In the genomic region with DNA sequence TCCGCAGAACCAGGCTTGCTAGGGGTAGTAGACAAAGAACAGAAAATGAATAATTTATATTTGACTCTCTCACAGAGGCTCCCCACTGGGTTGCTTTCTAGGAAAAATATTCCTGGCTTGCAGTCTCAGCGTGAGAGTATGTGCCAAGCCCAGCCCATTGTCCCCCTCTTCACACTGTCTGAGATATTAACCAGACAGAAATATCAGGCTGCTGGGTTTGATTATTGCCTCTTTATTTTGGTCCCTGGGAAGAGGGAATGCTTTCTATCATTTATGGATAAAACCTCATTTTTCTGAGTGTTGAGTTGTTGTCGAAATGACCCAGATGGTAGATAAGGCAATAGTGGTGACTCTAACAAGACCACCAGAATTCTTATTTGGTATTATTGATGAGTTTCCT, we compare ENCODE assay signal across 18 cellular contexts.
A peak's percentile ranks its signal among the peaks of the same experiment; 100 is the strongest.
DNase-seq lines count a peak whose midpoint lies in the region; ATAC-seq and TF ChIP-seq lines count a peak whose summit lies in the region.
"Had no signal": no experiment of that assay in that cellular context is flagged by ENCODE, and none has a peak within 500 bp of the region (broad histone marks: within the 10 kb centered on the region; RNA-seq: fewer than 3 reads in every experiment).

No MANE protein-coding gene starts in this region.

- no peak overlapping the region for H3K27ac ChIP-seq in SK-N-SH (ENCODE audit: low read depth in 2 of 2, low read length in 1 of 2)
- H3K27ac ChIP-seq in neural progenitor cell, result no peak overlapping the region
- no peak overlapping the region for H3K27ac ChIP-seq in Peyer's patch
- H3K27ac ChIP-seq: HL-60, SJCRH30 had no signal

- no peak for TF ChIP-seq CTCF in SK-N-SH (IDR thresholded peaks at IDR 0.05)
- TF ChIP-seq CTCF in fibroblast of villous mesenchyme (IDR thresholded peaks at IDR 0.05; ENCODE audit: insufficient read depth, low read depth, low read length), result no peak
- TF ChIP-seq CTCF in neural progenitor cell (IDR thresholded peaks at IDR 0.05), result no peak
- TF ChIP-seq CTCF in Peyer's patch (IDR thresholded peaks at IDR 0.05), result no peak

- no peak overlapping the region for H3K4me2 ChIP-seq in SK-N-SH
- H3K4me2 ChIP-seq in neural progenitor cell, result no peak overlapping the region

- no peaks in the 10 kb centered on the region for H3K27me3 Mint-ChIP-seq in neural progenitor cell (ENCODE audit: insufficient read depth, low read depth)
- H3K27me3 Mint-ChIP-seq: CD4-positive, alpha-beta memory T cell; T-cell had no signal

- H3K9me3 Mint-ChIP-seq in neural progenitor cell, result no peaks in the 10 kb centered on the region
- H3K9me3 Mint-ChIP-seq: T-cell had no signal

- POLR2A ChIA-PET in SK-N-SH (lab: Yijun Ruan, JAX), result no interaction called here

- H4K20me1 ChIP-seq in SK-N-SH (ENCODE audit: insufficient read depth), result no peaks in the 10 kb centered on the region
- H4K20me1 ChIP-seq in neural progenitor cell (ENCODE audit: low read depth), result no peaks in the 10 kb centered on the region

- H3K4me1 ChIP-seq in SK-N-SH (ENCODE audit: control insufficient read depth in 1 of 2, insufficient read depth in 2 of 2, low read depth in 1 of 2, low read length in 1 of 2), result peaks cover 0 to 8% of the 10 kb centered on the region in 2 experiments; a peak in 1 of 4 replicates
- H3K4me1 ChIP-seq in neural progenitor cell, result peaks cover 7% of the 10 kb centered on the region
- no peaks in the 10 kb centered on the region for H3K4me1 ChIP-seq in Peyer's patch
- H3K4me1 ChIP-seq: BE2C had no signal

- H3K9ac ChIP-seq in SK-N-SH, result no peak overlapping the region
- H3K9ac ChIP-seq in neural progenitor cell, result no peak overlapping the region

- CTCF ChIA-PET in SK-N-SH (lab: Yijun Ruan, JAX), result no interaction called here

- intact Hi-C loops in Right ventricle myocardium superior (cut with DNase I), result no loop called here
- intact Hi-C loops in cardiac septum (cut with DNase I), result no loop called here

- H3K9me3 ChIP-seq in SK-N-SH (no peaks in the 10 kb centered on the region), neural progenitor cell (ENCODE audit: low read depth) (no peaks in the 10 kb centered on the region), Peyer's patch (no peaks in the 10 kb centered on the region)
- H3K9me3 ChIP-seq: BE2C, SJCRH30 had no signal

- no peaks in the 10 kb centered on the region for H3K36me3 Mint-ChIP-seq in neural progenitor cell
- H3K36me3 Mint-ChIP-seq: CD4-positive, alpha-beta memory T cell; T-cell had no signal

- WGBS in SK-N-SH (ENCODE audit: low lambda C conversion rate), result 41% methylated on average over 3 of the region's 3 CpGs

- H3K4me1 Mint-ChIP-seq in neural progenitor cell, result peaks cover 51% of the 10 kb centered on the region
- H3K4me1 Mint-ChIP-seq: CD4-positive, alpha-beta memory T cell; T-cell had no signal

- ATAC-seq in Right ventricle myocardium superior (ENCODE audit: poor library complexity) (peak; percentile 88), GM21786 (IDR thresholded peaks at IDR 0.05; ENCODE audit: unreplicated experiment) (no peak), GM18502 (IDR thresholded peaks at IDR 0.05; ENCODE audit: poor library complexity, unreplicated experiment) (no peak)
- ATAC-seq: T-cell had no signal

- no peak for TF ChIP-seq RAD21 in SK-N-SH (IDR thresholded peaks at IDR 0.05; ENCODE audit: low read length)

- H3K36me3 ChIP-seq in SK-N-SH (replicated peaks in 1 of 2; ENCODE audit: control insufficient read depth in 1 of 2, insufficient read depth in 2 of 2, low read length in 1 of 2) (no peaks in the 10 kb centered on the region), neural progenitor cell (no peaks in the 10 kb centered on the region), Peyer's patch (no peaks in the 10 kb centered on the region)
- H3K36me3 ChIP-seq: BE2C, SJCRH30 had no signal

- H3K4me3 ChIP-seq in SK-N-SH (ENCODE audit: low read depth in 2 of 2, low read length in 1 of 2) (no peak overlapping the region), fibroblast of villous mesenchyme (ENCODE audit: low read depth, low read length) (no peak overlapping the region), neural progenitor cell (no peak overlapping the region), Peyer's patch (no peak overlapping the region)
- H3K4me3 ChIP-seq: SJCRH30 had no signal

- no peak for TF ChIP-seq POLR2A in Peyer's patch (IDR thresholded peaks at IDR 0.05)

- DNase-seq in Right ventricle myocardium superior (no peak), cardiac septum (ENCODE audit: low spot score) (no peak), SK-N-SH (peak; percentile 3), fibroblast of villous mesenchyme (ENCODE audit: low read depth) (peak; percentile 18), neural progenitor cell (ENCODE audit: low spot score) (no peak), Peyer's patch (no peak)
- DNase-seq: BE2C; CD4-positive, alpha-beta memory T cell; DND-41; GDM1; GOT3; NCI-H1930; NCI-H82; SJCRH30; T-cell had no signal

- H3K27ac Mint-ChIP-seq in neural progenitor cell, result peak overlapping the region; percentile 44
- H3K27ac Mint-ChIP-seq: T-cell had no signal

- H2AFZ ChIP-seq in SK-N-SH (ENCODE audit: low read depth) (no peak overlapping the region), neural progenitor cell (replicated peaks) (no peak overlapping the region)

- H3K79me2 ChIP-seq in SK-N-SH (ENCODE audit: insufficient read depth) (no peaks in the 10 kb centered on the region), neural progenitor cell (ENCODE audit: low read depth) (no peaks in the 10 kb centered on the region)

- H3K27me3 ChIP-seq in SK-N-SH (ENCODE audit: insufficient read depth), result no peaks in the 10 kb centered on the region
- no peaks in the 10 kb centered on the region for H3K27me3 ChIP-seq in neural progenitor cell
- H3K27me3 ChIP-seq in Peyer's patch, result no peaks in the 10 kb centered on the region
- H3K27me3 ChIP-seq: BE2C, SJCRH30 had no signal

- H3F3A ChIP-seq in SK-N-SH (replicated peaks; ENCODE audit: insufficient read depth) (no peaks in the 10 kb centered on the region), neural progenitor cell (ENCODE audit: low read depth) (no peaks in the 10 kb centered on the region)

- peak in 1 of 2 experiments; percentile 62; a peak in 2 of 4 replicates for TF ChIP-seq EP300 in SK-N-SH (IDR thresholded peaks at IDR 0.05; ENCODE audit: borderline replicate concordance in 1 of 2, low read depth in 1 of 2, low read length in 1 of 2)

- no peaks in the 10 kb centered on the region for H3K9me2 ChIP-seq in SK-N-SH

- H3K4me3 Mint-ChIP-seq in neural progenitor cell, result no peak overlapping the region
- H3K4me3 Mint-ChIP-seq: CD4-positive, alpha-beta memory T cell; T-cell had no signal

TF ChIP-seq in SK-N-SH, 30 proteins besides CTCF, POLR2A, EP300 and RAD21 (continues in another document):
- TF ChIP-seq RFX5 (IDR thresholded peaks at IDR 0.05; ENCODE audit: low read length) (no peak), TCF12 (IDR thresholded peaks at IDR 0.05) (peak; percentile 45; the same call in 1 of the 2 replicates), POLR2AphosphoS5 (IDR thresholded peaks at IDR 0.05; ENCODE audit: low read depth, low read length) (no peak), EZH2phosphoT487 (IDR thresholded peaks at IDR 0.05; ENCODE audit: borderline replicate concordance, low read depth) (no peak), SIN3A (IDR thresholded peaks at IDR 0.05; ENCODE audit: borderline replicate concordance, low read depth, low read length) (no peak), MXI1 (IDR thresholded peaks at IDR 0.05; ENCODE audit: low read depth, low read length) (no peak), RXRA (IDR thresholded peaks at IDR 0.05; ENCODE audit: borderline replicate concordance, low read depth) (no peak), MEF2A (IDR thresholded peaks at IDR 0.05; ENCODE audit: borderline replicate concordance, low read depth) (no peak), FOXM1 (IDR thresholded peaks at IDR 0.05; ENCODE audit: low read depth) (no peak), NRF1 (IDR thresholded peaks at IDR 0.05; ENCODE audit: low read depth, low read length) (no peak), GATA2 (CRISPR knock-in tag; IDR thresholded peaks at IDR 0.05) (peak; percentile 60), RCOR1 (IDR thresholded peaks at IDR 0.05; ENCODE audit: low read length) (no peak), TAF1 (IDR thresholded peaks at IDR 0.05; ENCODE audit: borderline replicate concordance, low read depth, low read length) (no peak), YY1 (IDR thresholded peaks at IDR 0.05; ENCODE audit: low read depth) (no peak)
- TF ChIP-seq, protein P1, sequence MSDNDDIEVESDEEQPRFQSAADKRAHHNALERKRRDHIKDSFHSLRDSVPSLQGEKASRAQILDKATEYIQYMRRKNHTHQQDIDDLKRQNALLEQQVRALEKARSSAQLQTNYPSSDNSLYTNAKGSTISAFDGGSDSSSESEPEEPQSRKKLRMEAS (IDR thresholded peaks at IDR 0.05; ENCODE audit: low read depth), result no peak
- TF ChIP-seq, protein P2, sequence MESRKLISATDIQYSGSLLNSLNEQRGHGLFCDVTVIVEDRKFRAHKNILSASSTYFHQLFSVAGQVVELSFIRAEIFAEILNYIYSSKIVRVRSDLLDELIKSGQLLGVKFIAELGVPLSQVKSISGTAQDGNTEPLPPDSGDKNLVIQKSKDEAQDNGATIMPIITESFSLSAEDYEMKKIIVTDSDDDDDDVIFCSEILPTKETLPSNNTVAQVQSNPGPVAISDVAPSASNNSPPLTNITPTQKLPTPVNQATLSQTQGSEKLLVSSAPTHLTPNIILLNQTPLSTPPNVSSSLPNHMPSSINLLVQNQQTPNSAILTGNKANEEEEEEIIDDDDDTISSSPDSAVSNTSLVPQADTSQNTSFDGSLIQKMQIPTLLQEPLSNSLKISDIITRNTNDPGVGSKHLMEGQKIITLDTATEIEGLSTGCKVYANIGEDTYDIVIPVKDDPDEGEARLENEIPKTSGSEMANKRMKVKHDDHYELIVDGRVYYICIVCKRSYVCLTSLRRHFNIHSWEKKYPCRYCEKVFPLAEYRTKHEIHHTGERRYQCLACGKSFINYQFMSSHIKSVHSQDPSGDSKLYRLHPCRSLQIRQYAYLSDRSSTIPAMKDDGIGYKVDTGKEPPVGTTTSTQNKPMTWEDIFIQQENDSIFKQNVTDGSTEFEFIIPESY (IDR thresholded peaks at IDR 0.05; ENCODE audit: borderline replicate concordance, low read depth), result no peak

Comparison
In these comparisons a context has a peak if more than half of its experiments do, and no peak if none do; other contexts are left out.
1. DNase-seq: peak in SK-N-SH (single experiment) and fibroblast of villous mesenchyme (single experiment); none in Right ventricle myocardium superior (single experiment), cardiac septum (single experiment), neural progenitor cell (single experiment) and Peyer's patch (0 of 3).